1 cellular context compared by ENCODE assay signal in genomic region chr3:43090238-43090637, GRCh38.
TF ChIP-seq lines count a peak whose summit lies in the region.

No MANE protein-coding gene starts in this region.

TF ChIP-seq in HepG2, 621 proteins besides CTCF, POLR2A, EP300 and RAD21 (continued from another document):
- TF ChIP-seq HBP1 (CRISPR knock-in tag; IDR thresholded peaks at IDR 0.05; ENCODE audit: low read depth) (no peak), MAFK (conservative IDR thresholded peaks at IDR 0.05 in 1 of 2, IDR thresholded peaks at IDR 0.05 in 1 of 2; ENCODE audit: low read length in 2 of 2) (peak; percentile 78)
